Comparison of ENCODE assay signal across 13 cellular contexts in the genomic region with DNA sequence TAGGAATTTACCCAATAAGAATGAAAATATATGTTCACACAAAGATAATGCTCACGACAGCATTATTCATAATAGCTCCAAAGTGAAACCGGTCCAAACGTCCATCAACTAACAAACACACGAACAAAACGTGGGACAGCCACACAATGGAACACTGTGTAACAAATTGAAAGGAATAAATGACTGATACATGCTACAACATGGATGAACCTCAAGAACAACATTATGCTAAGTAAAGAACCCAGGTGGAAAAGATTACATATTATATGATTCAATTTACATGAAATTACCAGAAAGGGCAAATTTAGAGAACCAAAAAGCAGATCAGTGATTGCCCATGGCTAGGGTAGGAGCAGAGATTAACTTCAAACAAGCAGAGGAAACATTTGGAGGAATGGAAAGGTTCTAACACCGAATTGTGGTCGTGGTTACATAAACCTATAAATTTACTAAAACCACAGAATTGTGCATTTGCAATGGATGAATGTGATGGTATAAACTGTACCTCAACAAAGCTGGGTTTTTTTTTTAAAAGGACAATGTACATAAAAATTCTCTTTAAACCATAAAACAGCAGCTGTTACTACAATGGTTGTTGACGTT.
A peak's percentile ranks its signal among the peaks of the same experiment; 100 is the strongest.
DNase-seq lines count a peak whose midpoint lies in the region; ATAC-seq and TF ChIP-seq lines count a peak whose summit lies in the region.
"Had no signal": no experiment of that assay in that cellular context is flagged by ENCODE, and none has a peak within 500 bp of the region (broad histone marks: within the 10 kb centered on the region; RNA-seq: fewer than 3 reads in every experiment).

No MANE protein-coding gene starts in this region.

- H3K4me1 ChIP-seq in RWPE2 (ENCODE audit: insufficient read depth, poor library complexity, severe bottlenecking) (peaks cover 47% of the 10 kb centered on the region), esophagus squamous epithelium (peaks cover 6 to 53% (median 27%) of the 10 kb centered on the region in 3 donors), gastrocnemius medialis (no peaks in the 10 kb centered on the region)

- TF ChIP-seq CTCF in RWPE2 (IDR thresholded peaks at IDR 0.05; ENCODE audit: poor library complexity, severe bottlenecking) (no peak), esophagus squamous epithelium (IDR thresholded peaks at IDR 0.05) (no peak), gastrocnemius medialis (IDR thresholded peaks at IDR 0.05 in 4 of 5, conservative IDR thresholded peaks at IDR 0.05 in 1 of 5) (no peak)

- ATAC-seq in RWPE2 (ENCODE audit: low read depth) (no peak), gastrocnemius medialis (no peak)
- ATAC-seq: Right ventricle myocardium inferior had no signal

- H3K9me3 ChIP-seq in RWPE2 (ENCODE audit: severe bottlenecking) (peaks cover 10% of the 10 kb centered on the region), esophagus squamous epithelium (peaks cover 0 to 12% (median 3%) of the 10 kb centered on the region in 3 donors), gastrocnemius medialis (no peaks in the 10 kb centered on the region)
- H3K9me3 ChIP-seq: neutrophil had no signal

- in situ Hi-C loops in gastrocnemius medialis (cut with MboI; ENCODE audit: low sequenced_read_pairs in 4 of 4) = no loop called here

- WGBS in esophagus squamous epithelium, 2 donors = 38 to 46% methylated on average over 8 of the region's 8 CpGs

- no peaks in the 10 kb centered on the region for H3K27me3 ChIP-seq in RWPE2 (ENCODE audit: insufficient read depth, poor library complexity, severe bottlenecking)
- no peaks in the 10 kb centered on the region for H3K27me3 ChIP-seq in esophagus squamous epithelium
- no peaks in the 10 kb centered on the region for H3K27me3 ChIP-seq in gastrocnemius medialis
- H3K27me3 ChIP-seq: neutrophil, tibial artery had no signal

- H3K27ac ChIP-seq in RWPE2 (ENCODE audit: poor library complexity, severe bottlenecking) = peak overlapping the region; percentile 9
- H3K27ac ChIP-seq in esophagus squamous epithelium = peak overlapping the region in 3 of 4 donors; percentile 40 to 76 (median 67)
- H3K27ac ChIP-seq in temporal lobe (ENCODE audit: low read depth, low read length) = peak overlapping the region; percentile 78
- H3K27ac ChIP-seq in gastrocnemius medialis = no peak overlapping the region
- H3K27ac ChIP-seq: neutrophil, tibial artery had no signal

- H3K36me3 ChIP-seq in RWPE2 (ENCODE audit: low read depth) (no peaks in the 10 kb centered on the region), esophagus squamous epithelium (no peaks in the 10 kb centered on the region), gastrocnemius medialis (no peaks in the 10 kb centered on the region)
- H3K36me3 ChIP-seq: neutrophil had no signal

- peak overlapping the region; percentile 5 for H3K4me3 ChIP-seq in RWPE2 (ENCODE audit: severe bottlenecking)
- no peak overlapping the region for H3K4me3 ChIP-seq in esophagus squamous epithelium
- H3K4me3 ChIP-seq in gastrocnemius medialis = no peak overlapping the region
- H3K4me3 ChIP-seq: tibial artery had no signal

- intact Hi-C loops in esophagus squamous epithelium (cut with DNase I) = no loop called here
- intact Hi-C loops in gastrocnemius medialis (cut with DNase I; ENCODE audit: low total_unique reads) = no loop called here

- TF ChIP-seq POLR2A in esophagus squamous epithelium (IDR thresholded peaks at IDR 0.05) (no peak), gastrocnemius medialis (IDR thresholded peaks at IDR 0.05) (no peak)

- peak; percentile 26 for DNase-seq in stimulated activated CD4-positive, alpha-beta T cell treated with anti-CD3 and anti-CD28 coated beads, Interleukin-4, amount 100 ng/mL, for 24 hours
- DNase-seq in stimulated activated CD4-positive, alpha-beta T cell treated with anti-CD3 and anti-CD28 coated beads, Interleukin-12 subunit alpha, Interleukin-12 subunit beta, amount 100 ng/mL, for 4 hours = no peak
- DNase-seq in RWPE2 (ENCODE audit: low spot score) (no peak), esophagus squamous epithelium (lab: John Stamatoyannopoulos, UW) (no peak), C1 segment of cervical spinal cord (lab: John Stamatoyannopoulos, UW) (no peak), gastrocnemius medialis (no peak), GDM1 (lab: John Stamatoyannopoulos, UW) (no peak)
- DNase-seq: activated CD4-positive, CD25-positive, alpha-beta regulatory T cell treated with anti-CD3 and anti-CD28 coated beads, Interleukin-2, amount 50 U/mL, for 72 hours; islet precursor cell had no signal

Comparison
In these comparisons a context has a peak if more than half of its experiments do, and no peak if none do; other contexts are left out.
1. H3K27ac ChIP-seq: peak in RWPE2 (single experiment), esophagus squamous epithelium (3 of 4) and temporal lobe (single experiment); none in gastrocnemius medialis (0 of 4).